2 cellular contexts compared by ENCODE assay signal in the genomic region with DNA sequence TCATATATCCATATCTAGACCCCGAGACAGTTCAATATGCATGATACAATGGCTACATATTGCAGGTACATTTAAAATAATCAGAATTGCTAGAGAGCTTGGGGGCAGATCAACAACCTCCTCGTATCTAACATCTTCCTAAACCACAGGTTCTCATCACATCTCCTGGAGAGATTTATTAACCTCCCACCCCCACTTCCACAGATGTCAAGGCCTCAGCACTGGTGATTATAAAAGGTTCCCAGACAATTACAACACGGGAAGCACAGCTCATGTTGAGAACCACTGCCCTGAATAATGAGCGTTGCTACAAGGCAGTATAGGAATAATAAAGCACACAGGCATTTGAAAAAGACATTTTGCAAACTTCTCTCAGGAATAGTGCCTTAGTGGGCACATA.
TF ChIP-seq lines count a peak whose summit lies in the region.

No MANE protein-coding gene starts in this region.

TF ChIP-seq in IMR-90, 13 proteins besides CTCF, POLR2A, EP300 and RAD21:
- no peak for TF ChIP-seq SMC3 (IDR thresholded peaks at IDR 0.05; ENCODE audit: low read depth, low read length)
- no peak for TF ChIP-seq BHLHE40 (IDR thresholded peaks at IDR 0.05; ENCODE audit: low read depth, low read length)
- TF ChIP-seq MXI1 (IDR thresholded peaks at IDR 0.05; ENCODE audit: borderline replicate concordance, low read depth, low read length): no peak
- no peak for TF ChIP-seq FOS (IDR thresholded peaks at IDR 0.05; ENCODE audit: low read depth, low read length)
- TF ChIP-seq CHD1 (IDR thresholded peaks at IDR 0.05; ENCODE audit: low read depth, low read length): no peak
- TF ChIP-seq NFE2L2 (IDR thresholded peaks at IDR 0.05; ENCODE audit: low read depth, low read length): no peak
- no peak for TF ChIP-seq MAFK (IDR thresholded peaks at IDR 0.05; ENCODE audit: low read depth, low read length)
- no peak for TF ChIP-seq RFX5 (IDR thresholded peaks at IDR 0.05; ENCODE audit: low read depth, low read length)
- no peak for TF ChIP-seq CEBPB (IDR thresholded peaks at IDR 0.05; ENCODE audit: low read depth, low read length)

TF ChIP-seq in K562, 482 proteins besides CTCF, POLR2A, EP300 and RAD21:
- peak; percentile 26; the same call in 1 of the 2 replicates for TF ChIP-seq RNF2 (IDR thresholded peaks at IDR 0.05)
- peak; percentile 18; the same call in 1 of the 2 replicates for TF ChIP-seq CBFA2T3 (IDR thresholded peaks at IDR 0.05)
- TF ChIP-seq ZNF644 (tag; IDR thresholded peaks at IDR 0.05; ENCODE audit: low read depth): 0 out of 2 replicates have a peak, but pooled peaks have one; percentile 36
- peak; percentile 80 for TF ChIP-seq MEIS2 (IDR thresholded peaks at IDR 0.05; ENCODE audit: partially characterized antibody)
- no peak for TF ChIP-seq SMAD1 (IDR thresholded peaks at IDR 0.05; ENCODE audit: low read depth, low read length, partially characterized antibody)
- TF ChIP-seq, protein P1, sequence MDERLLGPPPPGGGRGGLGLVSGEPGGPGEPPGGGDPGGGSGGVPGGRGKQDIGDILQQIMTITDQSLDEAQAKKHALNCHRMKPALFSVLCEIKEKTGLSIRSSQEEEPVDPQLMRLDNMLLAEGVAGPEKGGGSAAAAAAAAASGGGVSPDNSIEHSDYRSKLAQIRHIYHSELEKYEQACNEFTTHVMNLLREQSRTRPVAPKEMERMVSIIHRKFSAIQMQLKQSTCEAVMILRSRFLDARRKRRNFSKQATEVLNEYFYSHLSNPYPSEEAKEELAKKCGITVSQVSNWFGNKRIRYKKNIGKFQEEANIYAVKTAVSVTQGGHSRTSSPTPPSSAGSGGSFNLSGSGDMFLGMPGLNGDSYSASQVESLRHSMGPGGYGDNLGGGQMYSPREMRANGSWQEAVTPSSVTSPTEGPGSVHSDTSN (CRISPR knock-in tag; IDR thresholded peaks at IDR 0.05; ENCODE audit: low read depth): no peak
- TF ChIP-seq, protein P1 (tag; conservative IDR thresholded peaks at IDR 0.05; ENCODE audit: low read depth): peak; percentile 90
- no peak for TF ChIP-seq ZNF551 (CRISPR knock-in tag; IDR thresholded peaks at IDR 0.05)
- no peak for TF ChIP-seq CC2D1A (IDR thresholded peaks at IDR 0.05)
- TF ChIP-seq SAFB2 (IDR thresholded peaks at IDR 0.05; ENCODE audit: borderline replicate concordance, low read depth, low read length, severe bottlenecking): no peak
- TF ChIP-seq, protein P2, sequence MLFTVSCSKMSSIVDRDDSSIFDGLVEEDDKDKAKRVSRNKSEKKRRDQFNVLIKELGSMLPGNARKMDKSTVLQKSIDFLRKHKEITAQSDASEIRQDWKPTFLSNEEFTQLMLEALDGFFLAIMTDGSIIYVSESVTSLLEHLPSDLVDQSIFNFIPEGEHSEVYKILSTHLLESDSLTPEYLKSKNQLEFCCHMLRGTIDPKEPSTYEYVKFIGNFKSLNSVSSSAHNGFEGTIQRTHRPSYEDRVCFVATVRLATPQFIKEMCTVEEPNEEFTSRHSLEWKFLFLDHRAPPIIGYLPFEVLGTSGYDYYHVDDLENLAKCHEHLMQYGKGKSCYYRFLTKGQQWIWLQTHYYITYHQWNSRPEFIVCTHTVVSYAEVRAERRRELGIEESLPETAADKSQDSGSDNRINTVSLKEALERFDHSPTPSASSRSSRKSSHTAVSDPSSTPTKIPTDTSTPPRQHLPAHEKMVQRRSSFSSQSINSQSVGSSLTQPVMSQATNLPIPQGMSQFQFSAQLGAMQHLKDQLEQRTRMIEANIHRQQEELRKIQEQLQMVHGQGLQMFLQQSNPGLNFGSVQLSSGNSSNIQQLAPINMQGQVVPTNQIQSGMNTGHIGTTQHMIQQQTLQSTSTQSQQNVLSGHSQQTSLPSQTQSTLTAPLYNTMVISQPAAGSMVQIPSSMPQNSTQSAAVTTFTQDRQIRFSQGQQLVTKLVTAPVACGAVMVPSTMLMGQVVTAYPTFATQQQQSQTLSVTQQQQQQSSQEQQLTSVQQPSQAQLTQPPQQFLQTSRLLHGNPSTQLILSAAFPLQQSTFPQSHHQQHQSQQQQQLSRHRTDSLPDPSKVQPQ (CRISPR knock-in tag; IDR thresholded peaks at IDR 0.05; ENCODE audit: borderline replicate concordance): no peak
- TF ChIP-seq ZNF785 (CRISPR knock-in tag; IDR thresholded peaks at IDR 0.05): no peak
